Comparison of ENCODE assay signal across 1 cellular context in the genomic region with DNA sequence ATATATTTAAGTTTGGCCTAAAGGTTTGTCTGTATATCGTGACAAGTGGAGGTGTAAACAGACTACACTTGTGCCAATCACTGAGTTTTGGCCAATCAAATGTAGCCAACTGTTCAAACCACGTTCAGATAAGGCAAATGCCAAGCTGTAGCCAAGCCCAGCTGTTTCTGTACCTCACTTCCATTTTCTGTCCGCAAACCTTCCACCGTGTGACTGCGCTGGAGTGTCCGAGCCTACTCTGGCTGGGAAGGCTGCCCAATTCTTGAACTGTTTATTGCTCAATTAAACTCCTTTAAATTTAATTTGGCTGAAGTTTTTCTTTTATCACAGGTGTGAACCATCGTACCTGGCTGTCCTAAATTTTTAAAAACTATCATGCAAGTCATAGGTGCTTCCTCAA.
TF ChIP-seq lines count a peak whose summit lies in the region.

No MANE protein-coding gene starts in this region.

TF ChIP-seq in H1, 55 proteins besides CTCF, POLR2A, EP300 and RAD21:
- TF ChIP-seq CTBP2 (IDR thresholded peaks at IDR 0.05; ENCODE audit: borderline replicate concordance, insufficient read depth, insufficient read length, low read length): no peak
- no peak for TF ChIP-seq POLR2AphosphoS5 (IDR thresholded peaks at IDR 0.05; ENCODE audit: low read depth, low read length)
- TF ChIP-seq SP1 (IDR thresholded peaks at IDR 0.05; ENCODE audit: low read depth, low read length): no peak
- no peak for TF ChIP-seq RBBP5 (IDR thresholded peaks at IDR 0.05; ENCODE audit: borderline replicate concordance, low read depth, low read length)
- TF ChIP-seq SIN3A (conservative IDR thresholded peaks at IDR 0.05 in 1 of 2, IDR thresholded peaks at IDR 0.05 in 1 of 2; ENCODE audit: low read depth in 1 of 2, low read length in 2 of 2): no peak
- TF ChIP-seq GTF2F1 (IDR thresholded peaks at IDR 0.05; ENCODE audit: borderline replicate concordance, low read depth, low read length): no peak
- no peak for TF ChIP-seq CHD2 (IDR thresholded peaks at IDR 0.05; ENCODE audit: low read length)
- no peak for TF ChIP-seq HDAC6 (IDR thresholded peaks at IDR 0.05; ENCODE audit: low read depth, low read length)
TF ChIP-seq in H1: peak in this region for 0.
